ENCODE assay signal across 11 cellular contexts in the genomic region with DNA sequence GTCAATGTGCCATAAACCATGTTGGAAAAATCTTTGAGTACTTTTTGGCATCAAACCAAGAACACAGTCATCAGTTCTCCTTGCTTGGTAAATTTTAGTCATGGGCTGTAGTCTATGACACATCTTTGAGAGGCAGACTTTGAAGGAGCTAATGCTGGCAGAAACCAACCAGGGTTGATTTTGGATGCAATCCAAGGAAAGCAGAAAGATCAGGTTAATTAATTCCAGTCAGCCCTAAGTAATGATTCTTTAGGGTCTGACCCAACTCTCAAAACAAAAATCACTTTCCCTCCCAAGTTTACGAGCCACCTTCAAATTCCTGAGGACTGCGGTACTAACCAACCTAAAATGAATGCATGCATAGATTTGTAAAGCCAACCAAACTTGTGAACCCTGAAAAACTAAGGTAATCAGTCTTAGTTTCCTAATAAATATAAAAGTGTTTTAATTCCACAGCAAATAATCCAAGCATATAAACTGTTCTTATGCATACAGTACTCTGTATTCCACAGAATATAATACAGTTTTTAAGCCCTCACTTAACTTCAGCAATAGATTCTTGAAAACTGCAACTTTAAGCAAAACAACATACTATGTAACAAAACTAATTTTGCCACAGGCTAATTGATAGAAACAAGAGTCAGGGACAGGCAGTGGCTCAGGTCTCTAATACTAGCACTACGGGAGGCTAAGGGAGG. TPM values are rescaled to one million over a fixed set of nuclear protein-coding genes. Genes with fewer than 3 reads are reported as not detected.
A peak's percentile ranks its signal among the peaks of the same experiment; 100 is the strongest.
DNase-seq lines count a peak whose midpoint lies in the region; ATAC-seq, FAIRE-seq and TF ChIP-seq lines count a peak whose summit lies in the region.
"Had no signal": no experiment of that assay in that cellular context is flagged by ENCODE, and none has a peak within 500 bp of the region (broad histone marks: within the 10 kb centered on the region; RNA-seq: fewer than 3 reads in every experiment).

No MANE protein-coding gene starts in this region.

- no peak for TF ChIP-seq CTCF in K562 (IDR thresholded peaks at IDR 0.05 in 2 of 3, conservative IDR thresholded peaks at IDR 0.05 in 1 of 3; ENCODE audit: insufficient read depth in 2 of 3, low read depth in 1 of 3, low read length in 3 of 3)

- no peak overlapping the region for H3K4me3 Mint-ChIP-seq in activated T-helper 1 cell treated with anti-CD3 and anti-CD28 coated beads, Interleukin-12 subunit alpha, Interleukin-12 subunit beta, Interleukin-2, Interleukin-4 antibody, amounts not matched to agents 30 ng/mL and 10 ng/mL and 1 ng/mL, durations not matched to agents 14 hours and 24 hours and 36 hours
- H3K4me3 Mint-ChIP-seq: T-cell had no signal

- ATAC-seq in K562, result no peak
- ATAC-seq in HG02642 (IDR thresholded peaks at IDR 0.05; ENCODE audit: poor library complexity, unreplicated experiment), result no peak
- ATAC-seq: T-cell had no signal

- no peaks in the 10 kb centered on the region for H3K9me3 Mint-ChIP-seq in activated T-helper 1 cell treated with anti-CD3 and anti-CD28 coated beads, Interleukin-12 subunit alpha, Interleukin-12 subunit beta, Interleukin-2, Interleukin-4 antibody, amounts not matched to agents 30 ng/mL and 10 ng/mL and 1 ng/mL, durations not matched to agents 14 hours and 24 hours and 36 hours
- H3K9me3 Mint-ChIP-seq: T-cell had no signal

- H3K9ac ChIP-seq in K562 (ENCODE audit: insufficient read depth in 1 of 2, low read depth in 2 of 2, low read length in 2 of 2), result no peak overlapping the region

- no peaks in the 10 kb centered on the region for H3K9me3 ChIP-seq in K562 (replicated peaks; ENCODE audit: control insufficient read depth, insufficient read depth, low read depth, low read length)

- H3K36me3 ChIP-seq in K562 (ENCODE audit: control insufficient read depth, insufficient read depth, low read length), result no peaks in the 10 kb centered on the region

- DNase-seq in DMS79 treated with DMSO at 0.1 percent for 48 hours (lab: John Stamatoyannopoulos, UW) (peak; percentile 66), M059J (ENCODE audit: low read depth) (peak; percentile 98), K562 (ENCODE audit: extremely low read depth in 1 of 4, low spot score in 3 of 4) (no peak), non-pigmented ciliary epithelial cell (ENCODE audit: low read depth) (peak; percentile 92), NCI-H1694 treated with DMSO at 0.1 percent for 48 hours (lab: John Stamatoyannopoulos, UW) (no peak), globus pallidus (ENCODE audit: low spot score) (no peak)
- no peak for DNase-seq in activated T-helper 1 cell treated with anti-CD3 and anti-CD28 coated beads, Interleukin-12 subunit alpha, Interleukin-12 subunit beta, Interleukin-2, Interleukin-4 antibody, amounts not matched to agents 30 ng/mL and 10 ng/mL and 1 ng/mL, durations not matched to agents 14 hours and 24 hours and 36 hours (ENCODE audit: low spot score)
- DNase-seq: nucleus accumbens, T-cell had no signal

- H4K20me1 ChIP-seq in K562 (replicated peaks; ENCODE audit: control insufficient read depth, insufficient read depth, low read length), result no peaks in the 10 kb centered on the region

- no peak overlapping the region for H3K27ac ChIP-seq in K562 (ENCODE audit: extremely low read depth, low read depth, low read length)
- H3K27ac ChIP-seq: coronary artery had no signal

- POLR2A ChIA-PET in K562 (lab: Yijun Ruan, JAX), result no interaction called here

- no peak for FAIRE-seq in K562 (lab: Jason Lieb, UNC)

- H3K36me3 Mint-ChIP-seq in activated T-helper 1 cell treated with anti-CD3 and anti-CD28 coated beads, Interleukin-12 subunit alpha, Interleukin-12 subunit beta, Interleukin-2, Interleukin-4 antibody, amounts not matched to agents 30 ng/mL and 10 ng/mL and 1 ng/mL, durations not matched to agents 14 hours and 24 hours and 36 hours (ENCODE audit: low read depth), result no peaks in the 10 kb centered on the region
- H3K36me3 Mint-ChIP-seq: T-cell had no signal

- no peaks in the 10 kb centered on the region for H3K4me1 ChIP-seq in K562 (replicated peaks in 1 of 2; ENCODE audit: control insufficient read depth in 2 of 2, insufficient read depth in 2 of 2, low read length in 2 of 2)

- no peaks in the 10 kb centered on the region for H3K79me2 ChIP-seq in K562 (ENCODE audit: control insufficient read depth, insufficient read depth, low read length)

- TF ChIP-seq RAD21 in K562 (CRISPR knock-in tag; conservative IDR thresholded peaks at IDR 0.05 in 1 of 2, IDR thresholded peaks at IDR 0.05 in 1 of 2), result no peak

- H3K4me2 ChIP-seq in K562 (ENCODE audit: insufficient read depth, low read length), result no peak overlapping the region

- in situ Hi-C loops in K562 (cut with MboI), result loop anchor here (25.0 kb wide), 1 partner anchor 853 kb away; no protein-coding TSS in a partner anchor

- CTCF ChIA-PET in K562 (lab: Yijun Ruan, JAX; ENCODE audit: low intra/inter-chr PET ratio), result no interaction called here

- no peak overlapping the region for H2AFZ ChIP-seq in K562 (ENCODE audit: low read depth, low read length)

- no TSS peak for BruUV-seq in K562 (replicated peaks; lab: Mats Ljungman, UMichigan)

- no peaks in the 10 kb centered on the region; a peak in 1 of 5 replicates for H3K27me3 ChIP-seq in K562 (ENCODE audit: control insufficient read depth in 2 of 2, insufficient read depth in 2 of 2, low read length in 2 of 2)

- no peaks in the 10 kb centered on the region for H3K4me1 Mint-ChIP-seq in activated T-helper 1 cell treated with anti-CD3 and anti-CD28 coated beads, Interleukin-12 subunit alpha, Interleukin-12 subunit beta, Interleukin-2, Interleukin-4 antibody, amounts not matched to agents 30 ng/mL and 10 ng/mL and 1 ng/mL, durations not matched to agents 14 hours and 24 hours and 36 hours (ENCODE audit: low read depth)
- H3K4me1 Mint-ChIP-seq: T-cell had no signal

- no peaks in the 10 kb centered on the region for H3K27me3 Mint-ChIP-seq in activated T-helper 1 cell treated with anti-CD3 and anti-CD28 coated beads, Interleukin-12 subunit alpha, Interleukin-12 subunit beta, Interleukin-2, Interleukin-4 antibody, amounts not matched to agents 30 ng/mL and 10 ng/mL and 1 ng/mL, durations not matched to agents 14 hours and 24 hours and 36 hours (ENCODE audit: insufficient read depth)
- H3K27me3 Mint-ChIP-seq: T-cell had no signal

- no peaks in the 10 kb centered on the region for H3K9me1 ChIP-seq in K562 (ENCODE audit: control insufficient read depth, insufficient read depth, low read length)

- intact Hi-C loops in K562 (cut with micrococcal nuclease), result no loop called here
- intact Hi-C loops in activated T-helper 1 cell treated with anti-CD3 and anti-CD28 coated beads, Interleukin-12 subunit alpha, Interleukin-12 subunit beta, Interleukin-2, Interleukin-4 antibody, amounts not matched to agents 30 ng/mL and 10 ng/mL and 1 ng/mL, durations not matched to agents 14 hours and 24 hours and 36 hours (cut with micrococcal nuclease), result no loop called here

- no peak for TF ChIP-seq EP300 in K562 (IDR thresholded peaks at IDR 0.05; ENCODE audit: low read length)

- no peak overlapping the region for H3K27ac Mint-ChIP-seq in activated T-helper 1 cell treated with anti-CD3 and anti-CD28 coated beads, Interleukin-12 subunit alpha, Interleukin-12 subunit beta, Interleukin-2, Interleukin-4 antibody, amounts not matched to agents 30 ng/mL and 10 ng/mL and 1 ng/mL, durations not matched to agents 14 hours and 24 hours and 36 hours
- H3K27ac Mint-ChIP-seq: T-cell had no signal

- no peak for TF ChIP-seq POLR2A in K562 (conservative IDR thresholded peaks at IDR 0.05)

- 13% methylated on average over 3 of the region's 3 CpGs for WGBS in K562 (ENCODE audit: insufficient coverage, low coverage, missing lambda C conversion rate)

- no peak overlapping the region for H3K4me3 ChIP-seq in K562
- H3K4me3 ChIP-seq: coronary artery had no signal

TF ChIP-seq in K562, 482 proteins besides CTCF, POLR2A, EP300 and RAD21:
- TF ChIP-seq ATF3 (IDR thresholded peaks at IDR 0.05) (peak; percentile 28; the same call in 1 of the 2 replicates), ATF3 (CRISPR knock-in tag; conservative IDR thresholded peaks at IDR 0.05) (no peak), FOSL1 (tag; conservative IDR thresholded peaks at IDR 0.05) (peak; percentile 73), NFIC (IDR thresholded peaks at IDR 0.05) (peak; percentile 35; the same call in 1 of the 2 replicates), ZNF583 (CRISPR knock-in tag; IDR thresholded peaks at IDR 0.05) (no peak)
TF ChIP-seq in K562: peak in this region for 3.

RNA-seq across cellular contexts. Expression of gene AP1S3, which starts 22.0 kb away (rescaled TPM):
- 3.0 and 5.4 TPM in 2 replicates for total RNA-seq in M059J (2014; rRNA removed; shearing (Covaris generic))
- total RNA-seq in K562 (2011; cell fraction: chromatin; rRNA removed; ENCODE audit: low replicate concordance), result 0.93 and 0.95 TPM in 2 replicates
- total RNA-seq in K562 (2011; cell fraction: nucleolus; rRNA removed), result not detected in 2 replicates
- total RNA-seq in K562 (2011; cell fraction: nucleoplasm; rRNA removed), result 0.29 and 0.76 TPM in 2 replicates
- total RNA-seq in K562 (2014; rRNA removed), result 1.5 and 2.3 TPM in 2 replicates
- 2.3 and 2.4 TPM in 2 replicates for total RNA-seq in K562 (2014; rRNA removed; fragmentation: Illumina TruSeq; extraction: Trizol)
- total RNA-seq in K562 (2015; rRNA removed; fragmentation: Illumina TruSeq; extraction: Trizol), result 2.1 and 2.3 TPM in 2 replicates
- 2.5 TPM in 2 replicates for total RNA-seq in K562 (2021)
- 0.50 and 0.51 TPM in 2 replicates for polyA plus RNA-seq in K562 (2011; rRNA removed)
- polyA plus RNA-seq in K562 (2011; cell fraction: cytosol; rRNA removed), result 0.25 and 0.53 TPM in 2 replicates
- polyA plus RNA-seq in K562 (2011; cell fraction: nucleus; rRNA removed), result 0.17 and 0.20 TPM in 2 replicates
- 1.1 and 2.2 TPM in 2 replicates for polyA plus RNA-seq in K562 (2012)
- polyA plus RNA-seq in K562 (2014; fragmentation: Illumina TruSeq; extraction: Trizol), result 1.9 and 2.3 TPM in 2 replicates
- polyA plus RNA-seq in K562 (2014; fragmentation: Nextera tagmentation; extraction: Ambion mirVana), result under 1 TPM; 0.53 to 0.99 TPM
- polyA plus RNA-seq in K562 (2014; rRNA removed), result 2.1 and 3.8 TPM in 2 replicates
- polyA minus RNA-seq in K562 (2011; rRNA and poly(A)+ RNA removed), result 0.39 and 0.60 TPM in 2 replicates
- polyA minus RNA-seq in K562 (2011; cell fraction: cytosol; rRNA and poly(A)+ RNA removed), result not detected in 2 replicates
- polyA minus RNA-seq in K562 (2011; cell fraction: nucleus; rRNA and poly(A)+ RNA removed), result 0.67 TPM in 1 of 2 replicates, not detected in the other
- 11.9 and 14.4 TPM in 2 replicates for total RNA-seq in activated T-helper 1 cell treated with anti-CD3 and anti-CD28 coated beads, Interleukin-12 subunit alpha, Interleukin-12 subunit beta, Interleukin-2, Interleukin-4 antibody, amounts not matched to agents 30 ng/mL and 10 ng/mL and 1 ng/mL, durations not matched to agents 14 hours and 24 hours and 36 hours

Comparison
In these comparisons a context has a peak if more than half of its experiments do, and no peak if none do; other contexts are left out.
1. DNase-seq: peak in DMS79 treated with DMSO at 0.1 percent for 48 hours (single experiment), M059J (single experiment) and non-pigmented ciliary epithelial cell (single experiment); none in K562 (0 of 4), NCI-H1694 treated with DMSO at 0.1 percent for 48 hours (single experiment), globus pallidus (single experiment) and activated T-helper 1 cell treated with anti-CD3 and anti-CD28 coated beads, Interleukin-12 subunit alpha, Interleukin-12 subunit beta, Interleukin-2, Interleukin-4 antibody, amounts not matched to agents 30 ng/mL and 10 ng/mL and 1 ng/mL, durations not matched to agents 14 hours and 24 hours and 36 hours (single experiment).